ENCODE assay signal across 29 cellular contexts in genomic region chr2:64337314-64337713, GRCh38.
"Had no signal": no experiment of that assay in that cellular context is flagged by ENCODE, and none has a peak within 500 bp of the region (broad histone marks: within the 10 kb centered on the region; RNA-seq: fewer than 3 reads in every experiment).

No MANE protein-coding gene starts in this region.

- H3K36me3 ChIP-seq: gastrocnemius medialis, neutrophil, ovary, thyroid gland, upper lobe of left lung had no signal

- H3K9me3 ChIP-seq: gastrocnemius medialis, neutrophil, ovary, psoas muscle, thyroid gland, upper lobe of left lung had no signal

- ATAC-seq: activated T-cell treated with anti-CD3 and anti-CD28 coated beads, Interleukin-2, amount 50 U/mL, for 72 hours; gastrocnemius medialis; left cardiac atrium; psoas muscle; stimulated activated memory B cell treated with anti-CD40 and anti-IgM and Interleukin-4, amounts not matched to agents 10 μg/mL and 1 μg/mL and 100 μg/mL, for 72 hours; stimulated activated naive CD8-positive, alpha-beta T cell treated with anti-CD3 and anti-CD28 coated beads, Interleukin-15, amount 100 ng/mL, for 72 hours had no signal

- H3K4me1 ChIP-seq: thyroid gland, upper lobe of left lung had no signal

- H3K27me3 ChIP-seq: gastrocnemius medialis, neutrophil, ovary, thyroid gland, upper lobe of left lung had no signal

- H3K4me3 ChIP-seq: coronary artery, dorsolateral prefrontal cortex, gastrocnemius medialis, ovary, psoas muscle, smooth muscle cell, thyroid gland, upper lobe of left lung had no signal

- DNase-seq: activated CD4-positive, alpha-beta T cell treated with anti-CD3 and anti-CD28 coated beads for 4 hours; activated CD4-positive, alpha-beta T cell treated with anti-CD3 and anti-CD28 coated beads, Interleukin-2, amount 50 U/mL, for 4 hours; activated effector memory CD4-positive, alpha-beta T cell treated with Interleukin-2 at 50 U/mL for 16 hours; activated naive CD4-positive, alpha-beta T cell treated with Interleukin-2 at 50 U/mL for 16 hours; activated T-cell treated with anti-CD3 and anti-CD28 coated beads for 4 hours; activated T-cell treated with anti-CD3 and anti-CD28 coated beads, Interleukin-2, amount 50 U/mL, for 72 hours; anterior cingulate cortex; cerebellar nuclear complex; dorsolateral prefrontal cortex; effector memory CD4-positive, alpha-beta T cell; erythroblast; gastrocnemius medialis; hippocampal formation; left cardiac atrium; mammary epithelial cell; naive B cell; nephron progenitor cell; ovary; psoas muscle; stimulated activated CD4-positive, alpha-beta T cell treated with anti-CD3 and anti-CD28 coated beads, Interleukin-1b, Interleukin-23, amount 100 ng/mL, for 48 hours; stimulated activated CD4-positive, alpha-beta T cell treated with anti-CD3 and anti-CD28 coated beads, Interleukin-4, amount 100 ng/mL, for 4 hours; stimulated activated CD8-positive, alpha-beta memory T cell treated with anti-CD3 and anti-CD28 coated beads, Interleukin-4, amount 100 ng/mL, for 48 hours; stimulated activated naive CD8-positive, alpha-beta T cell treated with anti-CD3 and anti-CD28 coated beads, Interleukin-15, amount 100 ng/mL, for 72 hours; thyroid gland; upper lobe of left lung had no signal

- H3K27ac ChIP-seq: coronary artery, dorsolateral prefrontal cortex, gastrocnemius medialis, neutrophil, ovary, psoas muscle, thyroid gland, upper lobe of left lung had no signal

- H3K4me2 ChIP-seq: smooth muscle cell had no signal
